ENCODE assay signal across 12 cellular contexts in the genomic region with DNA sequence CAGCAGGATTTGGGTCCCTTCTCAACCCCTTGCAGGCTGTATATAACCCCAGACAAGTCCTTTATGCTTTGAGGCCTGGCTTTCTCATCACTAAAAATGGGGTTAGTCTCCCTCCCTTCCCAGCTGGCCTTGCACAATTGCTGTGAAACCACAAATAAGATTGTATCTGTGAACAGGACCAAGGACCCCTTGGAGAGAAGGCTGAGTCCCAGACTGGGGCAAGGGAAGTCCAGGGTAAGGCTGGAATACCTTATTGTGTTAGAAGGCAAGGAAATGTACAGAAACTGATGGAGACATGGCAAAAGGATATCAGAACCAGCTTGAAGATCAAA. TPM values are rescaled to one million over a fixed set of nuclear protein-coding genes. Genes with fewer than 3 reads are reported as not detected.
DNase-seq lines count a peak whose midpoint lies in the region; ATAC-seq and TF ChIP-seq lines count a peak whose summit lies in the region.
"Had no signal": no experiment of that assay in that cellular context is flagged by ENCODE, and none has a peak within 500 bp of the region (broad histone marks: within the 10 kb centered on the region; RNA-seq: fewer than 3 reads in every experiment).

No MANE protein-coding gene starts in this region.

- no peaks in the 10 kb centered on the region for H3K27me3 ChIP-seq in BLaER1 treated with 17β-estradiol and CSF1 and Interleukin-3, amounts not matched to agents 10 nM and 100 nM
- H3K27me3 ChIP-seq in HAP-1 (ENCODE audit: low read depth), result no peaks in the 10 kb centered on the region

- H3K4me1 ChIP-seq in BLaER1 treated with 17β-estradiol and CSF1 and Interleukin-3, amounts not matched to agents 10 nM and 100 nM, result peaks cover 78 to 100% (median 100%) of the 10 kb centered on the region in 10 experiments
- H3K4me1 ChIP-seq in HAP-1, result no peaks in the 10 kb centered on the region

- peaks cover 97% of the 10 kb centered on the region for H3K4me1 Mint-ChIP-seq in dendritic cell treated with granulocyte-macrophage colony-stimulating factor and Interleukin-4, amounts not matched to agents 40 ng/mL and 50 ng/mL, for 4 days (ENCODE audit: low read depth)
- H3K4me1 Mint-ChIP-seq in osteocyte (ENCODE audit: unreplicated experiment), result peaks cover 36% of the 10 kb centered on the region

- H3K36me3 ChIP-seq in BLaER1 treated with 17β-estradiol and CSF1 and Interleukin-3, amounts not matched to agents 10 nM and 100 nM, result peaks cover 87 to 100% (median 100%) of the 10 kb centered on the region in 11 experiments
- H3K36me3 ChIP-seq in HAP-1 (replicated peaks), result peaks cover 41% of the 10 kb centered on the region

- peaks cover 78 to 100% (median 100%) of the 10 kb centered on the region in 11 experiments for H4K20me1 ChIP-seq in BLaER1 treated with 17β-estradiol and CSF1 and Interleukin-3, amounts not matched to agents 10 nM and 100 nM

- H3K4me3 ChIP-seq in BLaER1 treated with 17β-estradiol and CSF1 and Interleukin-3, amounts not matched to agents 10 nM and 100 nM, result peak overlapping the region in 3 of 10 experiments; percentile 17 to 30 (median 17); a peak in 5 of 20 replicates
- H3K4me3 ChIP-seq in HAP-1, result no peak overlapping the region

- peak overlapping the region; percentile 50 to 98 (median 77) for H3K4me2 ChIP-seq in BLaER1 treated with 17β-estradiol and CSF1 and Interleukin-3, amounts not matched to agents 10 nM and 100 nM

- DNase-seq in M059J (ENCODE audit: low read depth) (peak; percentile 31), osteocyte (ENCODE audit: extremely low spot score, unreplicated experiment) (peak; percentile 40), NCI-H524 treated with DMSO at 0.1 percent for 48 hours (lab: John Stamatoyannopoulos, UW) (no peak), HAP-1 (ENCODE audit: low spot score in 2 of 2) (no peak), NCI-H1930 (lab: John Stamatoyannopoulos, UW) (no peak)
- DNase-seq: effector CD8-positive, alpha-beta T cell; NCI-H446 treated with DMSO at 0.1 percent for 48 hours; stimulated activated CD4-positive, alpha-beta T cell treated with anti-CD3 and anti-CD28 coated beads, Interleukin-1b, Interleukin-23, amount 100 ng/mL, for 48 hours had no signal

- peak overlapping the region in 10 of 11 experiments; percentile 1 to 60 (median 35); a peak in 12 of 22 replicates for H3K9ac ChIP-seq in BLaER1 treated with 17β-estradiol and CSF1 and Interleukin-3, amounts not matched to agents 10 nM and 100 nM

- H3K27ac ChIP-seq in BLaER1 treated with 17β-estradiol and CSF1 and Interleukin-3, amounts not matched to agents 10 nM and 100 nM, result peak overlapping the region in 10 of 11 experiments; percentile 16 to 83 (median 57); a peak in 16 of 22 replicates

- ATAC-seq in GM21381 (IDR thresholded peaks at IDR 0.05; ENCODE audit: unreplicated experiment), result no peak

- no peaks in the 10 kb centered on the region for H3K9me3 Mint-ChIP-seq in dendritic cell treated with granulocyte-macrophage colony-stimulating factor and Interleukin-4, amounts not matched to agents 40 ng/mL and 50 ng/mL, for 4 days
- H3K9me3 Mint-ChIP-seq in osteocyte (ENCODE audit: unreplicated experiment), result no peaks in the 10 kb centered on the region
- H3K9me3 Mint-ChIP-seq: activated naive CD4-positive, alpha-beta T cell treated with anti-CD3 and anti-CD28 coated beads, Interleukin-2, amount 50 U/mL, for 24 hours had no signal

- no peaks in the 10 kb centered on the region for H3K9me3 ChIP-seq in BLaER1 treated with 17β-estradiol and CSF1 and Interleukin-3, amounts not matched to agents 10 nM and 100 nM (replicated peaks in 1 of 11)
- H3K9me3 ChIP-seq in HAP-1, result no peaks in the 10 kb centered on the region

- in situ Hi-C loops in HAP-1 (cut with MboI; ENCODE audit: low sequenced_read_pairs), result no loop called here

- no peak for TF ChIP-seq CTCF in osteocyte (IDR thresholded peaks at IDR 0.05)

- H3K4me3 Mint-ChIP-seq in dendritic cell treated with granulocyte-macrophage colony-stimulating factor and Interleukin-4, amounts not matched to agents 40 ng/mL and 50 ng/mL, for 4 days, result no peak overlapping the region
- no peak overlapping the region for H3K4me3 Mint-ChIP-seq in osteocyte (ENCODE audit: unreplicated experiment)
- H3K4me3 Mint-ChIP-seq: activated naive CD4-positive, alpha-beta T cell treated with anti-CD3 and anti-CD28 coated beads, Interleukin-2, amount 50 U/mL, for 24 hours had no signal

- intact Hi-C loops in dendritic cell treated with granulocyte-macrophage colony-stimulating factor and Interleukin-4, amounts not matched to agents 40 ng/mL and 50 ng/mL, for 4 days (cut with micrococcal nuclease), result no loop called here

- peak overlapping the region; percentile 90 for H3K27ac Mint-ChIP-seq in dendritic cell treated with granulocyte-macrophage colony-stimulating factor and Interleukin-4, amounts not matched to agents 40 ng/mL and 50 ng/mL, for 4 days
- H3K27ac Mint-ChIP-seq in osteocyte (ENCODE audit: unreplicated experiment), result peak overlapping the region; percentile 74

- no peaks in the 10 kb centered on the region for H3K27me3 Mint-ChIP-seq in dendritic cell treated with granulocyte-macrophage colony-stimulating factor and Interleukin-4, amounts not matched to agents 40 ng/mL and 50 ng/mL, for 4 days
- H3K27me3 Mint-ChIP-seq in osteocyte (ENCODE audit: unreplicated experiment), result no peaks in the 10 kb centered on the region
- H3K27me3 Mint-ChIP-seq: activated naive CD4-positive, alpha-beta T cell treated with anti-CD3 and anti-CD28 coated beads, Interleukin-2, amount 50 U/mL, for 24 hours had no signal

- H3K36me3 Mint-ChIP-seq in dendritic cell treated with granulocyte-macrophage colony-stimulating factor and Interleukin-4, amounts not matched to agents 40 ng/mL and 50 ng/mL, for 4 days (ENCODE audit: low read depth), result peaks cover 97% of the 10 kb centered on the region
- peaks cover 34% of the 10 kb centered on the region for H3K36me3 Mint-ChIP-seq in osteocyte (ENCODE audit: unreplicated experiment)

RNA-seq across cellular contexts. Expression of a gene that starts 11.4 kb away (rescaled TPM):
- 349 and 422 TPM in 2 replicates for total RNA-seq in M059J (2014; rRNA removed; shearing (Covaris generic))
- 123 and 126 TPM in 2 replicates for total RNA-seq in osteocyte

RNA-seq across cellular contexts. Expression of a gene that starts 59.6 kb away (rescaled TPM):
- total RNA-seq in M059J (2014; rRNA removed; shearing (Covaris generic)), result not detected in 2 replicates
- not detected in 2 replicates for total RNA-seq in osteocyte

Comparison
In these comparisons a context has a peak if more than half of its experiments do, and no peak if none do; other contexts are left out.
1. DNase-seq: peak in M059J (single experiment) and osteocyte (single experiment); none in NCI-H524 treated with DMSO at 0.1 percent for 48 hours (single experiment), HAP-1 (0 of 2) and NCI-H1930 (0 of 2).